In the genomic region with DNA sequence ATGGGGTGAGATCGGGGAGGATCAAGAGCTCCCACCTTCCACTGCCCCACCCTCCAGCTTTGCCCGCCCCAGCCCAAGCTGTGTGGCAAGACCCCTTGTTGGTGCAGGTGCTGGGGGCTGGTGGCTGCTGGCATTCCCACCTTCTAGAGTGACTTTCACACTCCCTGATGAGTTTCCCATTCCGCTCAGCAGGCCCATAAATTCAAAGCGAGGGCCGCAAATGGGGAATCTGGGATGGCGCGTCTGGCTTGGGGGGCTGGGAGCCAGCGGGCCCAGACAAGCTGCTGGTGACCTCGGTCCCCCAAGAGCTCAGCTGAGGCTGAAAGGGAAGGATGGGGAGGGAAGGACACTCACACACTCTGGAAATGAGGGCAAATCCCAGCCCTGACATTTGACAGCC, we compare ENCODE assay signal across 26 cellular contexts.
"Had no signal": no experiment of that assay in that cellular context is flagged by ENCODE, and none has a peak within 500 bp of the region (broad histone marks: within the 10 kb centered on the region; RNA-seq: fewer than 3 reads in every experiment).

No MANE protein-coding gene starts in this region.

- H3K36me3 ChIP-seq: brain microvascular endothelial cell, esophagus muscularis mucosa, heart right ventricle, lower lobe of right lung, pancreas, uterus had no signal

- H3K27ac Mint-ChIP-seq: activated CD4-positive, alpha-beta memory T cell treated with anti-CD3 and anti-CD28 coated beads for 36 hours; activated T-helper 1 cell treated with anti-CD3 and anti-CD28 coated beads, Interleukin-12 subunit alpha, Interleukin-12 subunit beta, Interleukin-2, Interleukin-4 antibody, amounts not matched to agents 30 ng/mL and 10 ng/mL and 1 ng/mL, durations not matched to agents 14 hours and 24 hours and 36 hours; dendritic cell treated with granulocyte-macrophage colony-stimulating factor and Interleukin-4, amounts not matched to agents 40 ng/mL and 50 ng/mL, for 4 days; nephron; type B pancreatic cell had no signal

- H3K4me3 Mint-ChIP-seq: activated CD4-positive, alpha-beta memory T cell treated with anti-CD3 and anti-CD28 coated beads for 36 hours; activated T-helper 1 cell treated with anti-CD3 and anti-CD28 coated beads, Interleukin-12 subunit alpha, Interleukin-12 subunit beta, Interleukin-2, Interleukin-4 antibody, amounts not matched to agents 30 ng/mL and 10 ng/mL and 1 ng/mL, durations not matched to agents 14 hours and 24 hours and 36 hours; dendritic cell treated with granulocyte-macrophage colony-stimulating factor and Interleukin-4, amounts not matched to agents 40 ng/mL and 50 ng/mL, for 4 days; nephron; type B pancreatic cell had no signal

- H3K36me3 Mint-ChIP-seq: type B pancreatic cell had no signal

- H3K4me3 ChIP-seq: esophagus muscularis mucosa, heart right ventricle, lower lobe of right lung, pancreas, psoas muscle, uterus had no signal

- H3K4me1 ChIP-seq: foreskin keratinocyte, lower lobe of right lung, psoas muscle had no signal

- H3K27ac ChIP-seq: brain microvascular endothelial cell, foreskin keratinocyte, lower lobe of right lung, pancreas, psoas muscle, VCaP had no signal

- H3K27me3 ChIP-seq: brain microvascular endothelial cell, esophagus muscularis mucosa, heart right ventricle, pancreas, uterus had no signal

- ATAC-seq: foreskin keratinocyte, left lobe of liver, lower lobe of right lung, pancreas, psoas muscle had no signal

- H3K9me3 ChIP-seq: pancreas had no signal

- DNase-seq: activated CD4-positive, alpha-beta memory T cell treated with anti-CD3 and anti-CD28 coated beads for 36 hours; activated CD4-positive, alpha-beta T cell treated with anti-CD3 and anti-CD28 coated beads for 4 hours; activated CD8-positive, alpha-beta memory T cell treated with anti-CD3 and anti-CD28 coated beads, Interleukin-2, amount 50 U/mL, for 4 hours; activated gamma-delta T cell treated with Interleukin-2 at 50 U/mL for 16 hours; activated naive CD4-positive, alpha-beta T cell treated with anti-CD3 and anti-CD28 coated beads, Interleukin-2, amount 50 U/mL, for 16 hours; activated T-cell treated with anti-CD3 and anti-CD28 coated beads, Interleukin-2, amount 50 U/mL, for 1 hour; amniotic stem cell; brain microvascular endothelial cell; caudate nucleus; foreskin keratinocyte; heart right ventricle; kidney glomerular epithelial cell; lower lobe of right lung; mesenchymal stem cell; psoas muscle; stimulated activated naive CD4-positive, alpha-beta T cell; T-helper 9 cell; uterus had no signal

- H3K27me3 Mint-ChIP-seq: dendritic cell treated with granulocyte-macrophage colony-stimulating factor and Interleukin-4, amounts not matched to agents 40 ng/mL and 50 ng/mL, for 4 days had no signal

- H3K9me3 Mint-ChIP-seq: type B pancreatic cell had no signal
